8 cellular contexts compared by ENCODE assay signal in genomic region chr10:34538291-34538829, GRCh38.
DNase-seq lines count a peak whose midpoint lies in the region; ATAC-seq and TF ChIP-seq lines count a peak whose summit lies in the region.

No MANE protein-coding gene starts in this region.

- peaks cover 15% of the 10 kb centered on the region for H3K4me1 ChIP-seq in osteoblast (ENCODE audit: insufficient read depth, low read length)

- no peaks in the 10 kb centered on the region for H3K27me3 ChIP-seq in osteoblast (ENCODE audit: insufficient read depth, low read length)

- no peak overlapping the region for H2AFZ ChIP-seq in osteoblast (ENCODE audit: low read length)

- H3K36me3 ChIP-seq in osteoblast (ENCODE audit: insufficient read depth, low read length), result no peaks in the 10 kb centered on the region

- DNase-seq in RPMI8226 (peak; percentile 61), osteoblast (ENCODE audit: insufficient read length, low spot score, missing footprints) (no peak), SHP77 treated with DMSO at 0.1 percent for 48 hours (lab: John Stamatoyannopoulos, UW) (no peak)
- DNase-seq in activated CD4-positive, CD25-positive, alpha-beta regulatory T cell treated with anti-CD3 and anti-CD28 coated beads, Interleukin-2, amount 50 U/mL, for 72 hours, result no peak

- no peak for TF ChIP-seq CTCF in osteoblast (IDR thresholded peaks at IDR 0.05; ENCODE audit: extremely low read depth, low read depth, low read length)

- no peaks in the 10 kb centered on the region for H3K9me3 ChIP-seq in osteoblast (ENCODE audit: low read depth, low read length)

- peak overlapping the region; percentile 91 for H3K4me2 ChIP-seq in osteoblast (ENCODE audit: insufficient read depth, low read length)

- H3K27ac ChIP-seq in osteoblast (ENCODE audit: low read depth, low read length), result no peak overlapping the region

- ATAC-seq in GM18873 (IDR thresholded peaks at IDR 0.05; ENCODE audit: low FRiP score, unreplicated experiment) (peak; percentile 39), HG02610 (IDR thresholded peaks at IDR 0.05; ENCODE audit: unreplicated experiment) (peak; percentile 30), HG03565 (IDR thresholded peaks at IDR 0.05; ENCODE audit: unreplicated experiment) (no peak), HG03571 (IDR thresholded peaks at IDR 0.05; ENCODE audit: unreplicated experiment) (no peak)

- H3K79me2 ChIP-seq in osteoblast (ENCODE audit: insufficient read depth, low read length), result no peaks in the 10 kb centered on the region

- peak overlapping the region; percentile 39 for H3K4me3 ChIP-seq in osteoblast (ENCODE audit: insufficient read depth, low read length)

- peaks cover 2% of the 10 kb centered on the region for H4K20me1 ChIP-seq in osteoblast (ENCODE audit: insufficient read depth, low read length)

Comparison
In these comparisons a context has a peak if more than half of its experiments do, and no peak if none do; other contexts are left out.
1. ATAC-seq: peak in GM18873 (single experiment) and HG02610 (single experiment); none in HG03565 (single experiment) and HG03571 (single experiment).